1 cellular context compared by ENCODE assay signal in genomic region chr5:135745897-135746500, GRCh38.
TF ChIP-seq lines count a peak whose summit lies in the region.

No MANE protein-coding gene starts in this region.

TF ChIP-seq in GM23338, 12 proteins besides CTCF, POLR2A, EP300 and RAD21 (continued from another document):
- TF ChIP-seq ZNF462 (CRISPR knock-in tag; IDR thresholded peaks at IDR 0.05): no peak
- no peak for TF ChIP-seq EZH2 (IDR thresholded peaks at IDR 0.05; ENCODE audit: low read depth, unreplicated experiment)
- no peak for TF ChIP-seq ZNF114 (CRISPR knock-in tag; IDR thresholded peaks at IDR 0.05)
